In the genomic region with DNA sequence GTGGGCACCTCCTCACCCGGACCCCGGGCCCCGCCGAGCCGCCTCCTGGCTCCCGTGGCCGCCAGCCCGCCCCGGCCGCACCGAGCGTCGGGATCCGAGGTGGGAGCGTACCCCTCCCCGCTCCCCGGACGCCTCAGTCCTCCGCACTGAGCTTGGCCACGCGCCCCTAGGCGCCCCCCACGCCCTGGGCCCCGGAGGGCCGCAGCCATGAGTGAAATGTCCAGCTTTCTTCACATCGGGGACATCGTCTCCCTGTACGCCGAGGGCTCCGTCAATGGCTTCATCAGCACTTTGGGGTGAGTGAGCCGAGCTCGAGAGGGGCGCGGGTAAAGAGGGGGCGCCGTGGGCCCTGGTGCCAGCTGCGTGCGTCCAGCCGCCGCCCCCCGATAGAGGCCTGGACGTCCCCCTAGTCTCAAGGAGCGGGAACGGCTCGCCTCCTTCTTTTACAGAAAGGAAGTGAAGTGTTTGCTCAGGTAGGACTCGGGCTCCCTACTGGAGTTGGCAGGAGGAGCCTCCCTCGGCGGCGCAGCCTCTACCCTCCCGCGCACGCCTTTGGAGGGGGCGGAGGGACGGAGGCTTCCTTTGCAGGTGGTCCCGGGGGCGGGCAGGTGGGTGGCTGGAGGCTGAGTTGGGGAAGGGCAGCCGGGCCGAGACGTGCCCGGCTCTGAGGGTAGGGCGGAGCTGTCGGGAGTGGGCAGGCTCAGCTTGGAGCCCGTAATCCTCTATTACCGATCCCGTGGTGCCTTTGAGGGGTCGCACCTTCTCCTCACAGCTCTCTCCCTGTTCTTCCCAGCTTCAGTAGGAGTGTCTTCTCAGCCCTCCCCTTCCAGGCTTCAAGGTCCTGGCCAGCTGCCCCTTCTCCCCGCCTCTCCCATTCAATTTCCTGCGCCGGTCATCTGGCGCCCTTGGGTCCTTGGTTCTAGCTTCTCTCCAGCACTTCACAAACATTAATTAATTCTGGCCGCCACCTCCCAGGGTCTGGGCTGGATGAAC, we compare ENCODE assay signal across 8 cellular contexts. TPM values are rescaled to one million over a fixed set of nuclear protein-coding genes. Genes with fewer than 3 reads are reported as not detected.
DNase-seq lines count a peak whose midpoint lies in the region; ATAC-seq and TF ChIP-seq lines count a peak whose summit lies in the region.

No MANE protein-coding gene starts in this region.

- H3K36me3 ChIP-seq in breast epithelium (no peaks in the 10 kb centered on the region), left lung (peaks cover 0 to 4% of the 10 kb centered on the region in 2 donors)

- TF ChIP-seq CTCF in breast epithelium (IDR thresholded peaks at IDR 0.05), result no peak
- no peak for TF ChIP-seq CTCF in left lung (IDR thresholded peaks at IDR 0.05)

- no peaks in the 10 kb centered on the region for H3K9me3 ChIP-seq in breast epithelium
- no peaks in the 10 kb centered on the region for H3K9me3 ChIP-seq in left lung

- DNase-seq in AG20443 (ENCODE audit: low spot score) (peak; percentile 61), T-helper 1 cell (peak in 4 of 5 donors; percentile 23 to 39 (median 30)), breast epithelium (ENCODE audit: low spot score in 2 of 2) (no peak), left lung (peak; percentile 65 to 86), middle frontal gyrus (ENCODE audit: extremely low spot score, low spot score) (no peak)
- peak; percentile 48 to 69 for DNase-seq in stimulated activated CD8-positive, alpha-beta memory T cell treated with anti-CD3 and anti-CD28 coated beads, Interleukin-7, amount 100 ng/mL, for 4 hours (ENCODE audit: low read depth in 2 of 2)

- H3K4me1 ChIP-seq in breast epithelium (no peaks in the 10 kb centered on the region), left lung (peaks cover 7 to 59% of the 10 kb centered on the region in 2 donors)

- H3K27ac ChIP-seq in breast epithelium (peak overlapping the region; percentile 90 to 91), left lung (peak overlapping the region; percentile 89 to 91)

- peak; percentile 15 for ATAC-seq in GM19324 (IDR thresholded peaks at IDR 0.05; ENCODE audit: low FRiP score, unreplicated experiment)
- peak; percentile 20 for ATAC-seq in HG03565 (IDR thresholded peaks at IDR 0.05; ENCODE audit: unreplicated experiment)
- ATAC-seq in left lung, result peak; percentile 46

- H3K4me3 ChIP-seq in breast epithelium (peak overlapping the region; percentile 67 to 86 (median 73)), left lung (peak overlapping the region; percentile 61 to 72)

- no peak for TF ChIP-seq POLR2A in breast epithelium (IDR thresholded peaks at IDR 0.05)

- H3K27me3 ChIP-seq in breast epithelium (no peaks in the 10 kb centered on the region), left lung (peaks cover 0 to 32% of the 10 kb centered on the region in 2 donors)

- intact Hi-C loops in breast epithelium (cut with DNase I; ENCODE audit: low total_unique reads) (no loop called here), left lung (cut with DNase I) (no loop called here)

RNA-seq across cellular contexts. Expression of a gene that starts 0.6 kb away (rescaled TPM):
- 10 to 100 TPM; 18.4 to 40.0 (median 27.7) TPM for total RNA-seq in breast epithelium
- total RNA-seq in left lung, result 100 to 1,000 TPM; 107 to 147 TPM

RNA-seq across cellular contexts. Expression of a gene that starts 41.6 kb away (rescaled TPM):
- total RNA-seq in breast epithelium, result 10 to 100 TPM in 1 of 3 donors, 1 to 10 TPM in 2; 6.7 to 11.1 (median 7.0) TPM
- 10 to 100 TPM; 26.5 to 27.0 TPM for total RNA-seq in left lung

Comparison
In these comparisons a context has a peak if more than half of its experiments do, and no peak if none do; other contexts are left out.
1. DNase-seq: peak in AG20443 (single experiment), T-helper 1 cell (4 of 5), left lung (2 of 2) and stimulated activated CD8-positive, alpha-beta memory T cell treated with anti-CD3 and anti-CD28 coated beads, Interleukin-7, amount 100 ng/mL, for 4 hours (2 of 2); none in breast epithelium (0 of 2) and middle frontal gyrus (single experiment).
2. Peak in every context shown above with its lines, with median percentiles within 50 percentile points of each other: ATAC-seq.